15 cellular contexts compared by ENCODE assay signal in genomic region chr7:605661-606450, GRCh38.
DNase-seq lines count a peak whose midpoint lies in the region; ATAC-seq and TF ChIP-seq lines count a peak whose summit lies in the region.
"Had no signal": no experiment of that assay in that cellular context is flagged by ENCODE, and none has a peak within 500 bp of the region (broad histone marks: within the 10 kb centered on the region; RNA-seq: fewer than 3 reads in every experiment).

No MANE protein-coding gene starts in this region.

- H3K27ac ChIP-seq in CD4-positive, alpha-beta memory T cell (ENCODE audit: low read depth, low read length), result peak overlapping the region; percentile 98
- peak overlapping the region; percentile 95 to 100 for H3K27ac ChIP-seq in coronary artery
- H3K27ac ChIP-seq: C4-2B, HL-60 had no signal

- H3K4me3 ChIP-seq in CD4-positive, alpha-beta memory T cell (ENCODE audit: low read length in 2 of 2), result no peak overlapping the region
- H3K4me3 ChIP-seq in coronary artery, result no peak overlapping the region

- H3K4me1 Mint-ChIP-seq in CD4-positive, alpha-beta memory T cell, result peaks cover 30 to 74% (median 50%) of the 10 kb centered on the region in 4 donors
- peaks cover 65% of the 10 kb centered on the region for H3K4me1 Mint-ChIP-seq in osteocyte (ENCODE audit: unreplicated experiment)

- no peaks in the 10 kb centered on the region for H3K9me3 ChIP-seq in CD4-positive, alpha-beta memory T cell (ENCODE audit: control insufficient read depth in 1 of 2, low read length in 2 of 2)

- no peak for DNase-seq in CD4-positive, alpha-beta memory T cell
- DNase-seq in MV-4-11 (lab: John Stamatoyannopoulos, UW), result peak; percentile 12
- peak; percentile 71 for DNase-seq in coronary artery (ENCODE audit: low spot score)
- DNase-seq in osteocyte (ENCODE audit: extremely low spot score, unreplicated experiment), result no peak
- no peak for DNase-seq in T-helper 9 cell
- DNase-seq: amniotic stem cell, NCI-H2029 treated with DMSO at 0.1 percent for 48 hours, RPMI8226 had no signal

- H3K36me3 ChIP-seq in CD4-positive, alpha-beta memory T cell (ENCODE audit: insufficient read depth, low read length), result no peaks in the 10 kb centered on the region

- intact Hi-C loops in CD4-positive, alpha-beta memory T cell (cut with micrococcal nuclease), result loop anchor here (2.0 kb wide), 1 partner anchor 271 kb away; the partner anchor contains the start of gene GET4

- peak overlapping the region; percentile 70 to 100 (median 100) for H3K27ac Mint-ChIP-seq in CD4-positive, alpha-beta memory T cell
- peak overlapping the region; percentile 99 for H3K27ac Mint-ChIP-seq in osteocyte (ENCODE audit: unreplicated experiment)
- H3K27ac Mint-ChIP-seq: progenitor cell of endocrine pancreas had no signal

- POLR2A ChIA-PET in CD4-positive, alpha-beta memory T cell (lab: Charles Lee; ENCODE audit: partially characterized antibody), result interaction anchor here (1.7 to 9.8 kb wide), 4 partner anchors 10 to 243 kb away, joined by 9 to 200 read pairs (median 10); no protein-coding TSS in a partner anchor

- H3K27me3 ChIP-seq in CD4-positive, alpha-beta memory T cell (ENCODE audit: insufficient read depth, low read length), result no peaks in the 10 kb centered on the region

- TF ChIP-seq CTCF in coronary artery (IDR thresholded peaks at IDR 0.05) (no peak), osteocyte (IDR thresholded peaks at IDR 0.05) (no peak)

- CTCF ChIA-PET in CD4-positive, alpha-beta memory T cell (lab: Charles Lee; ENCODE audit: partially characterized antibody), result interaction anchor here (2.0 kb wide), 1 partner anchor 11 kb away, joined by 7 read pairs; no protein-coding TSS in a partner anchor

- H3K4me3 Mint-ChIP-seq in CD4-positive, alpha-beta memory T cell, result peak overlapping the region in 3 of 8 donors; percentile 20 to 95 (median 25)
- H3K4me3 Mint-ChIP-seq in osteocyte (ENCODE audit: unreplicated experiment), result no peak overlapping the region

- H3K4me1 ChIP-seq in CD4-positive, alpha-beta memory T cell (ENCODE audit: insufficient read depth, low read length), result peaks cover 58% of the 10 kb centered on the region

- H3K9me3 Mint-ChIP-seq in CD4-positive, alpha-beta memory T cell, result peaks cover 0 to 7% (median 2%) of the 10 kb centered on the region in 8 donors
- no peaks in the 10 kb centered on the region for H3K9me3 Mint-ChIP-seq in osteocyte (ENCODE audit: unreplicated experiment)

- peaks cover 3 to 12% of the 10 kb centered on the region in 2 donors for H3K36me3 Mint-ChIP-seq in CD4-positive, alpha-beta memory T cell
- no peaks in the 10 kb centered on the region for H3K36me3 Mint-ChIP-seq in osteocyte (ENCODE audit: unreplicated experiment)

- H3K27me3 Mint-ChIP-seq in CD4-positive, alpha-beta memory T cell, result no peaks in the 10 kb centered on the region
- no peaks in the 10 kb centered on the region for H3K27me3 Mint-ChIP-seq in osteocyte (ENCODE audit: unreplicated experiment)
- H3K27me3 Mint-ChIP-seq: progenitor cell of endocrine pancreas had no signal

- ATAC-seq in GM18870 (IDR thresholded peaks at IDR 0.05; ENCODE audit: unreplicated experiment) (no peak), GM21825 (IDR thresholded peaks at IDR 0.05; ENCODE audit: unreplicated experiment) (no peak), HG02678 (IDR thresholded peaks at IDR 0.05; ENCODE audit: unreplicated experiment) (no peak)
- ATAC-seq: HCT116 had no signal

Comparison
In these comparisons a context has a peak if more than half of its experiments do, and no peak if none do; other contexts are left out.
1. DNase-seq: peak in MV-4-11 (single experiment) and coronary artery (single experiment); none in CD4-positive, alpha-beta memory T cell (0 of 5), osteocyte (single experiment) and T-helper 9 cell (single experiment).